11 cellular contexts compared by ENCODE assay signal in the genomic region with DNA sequence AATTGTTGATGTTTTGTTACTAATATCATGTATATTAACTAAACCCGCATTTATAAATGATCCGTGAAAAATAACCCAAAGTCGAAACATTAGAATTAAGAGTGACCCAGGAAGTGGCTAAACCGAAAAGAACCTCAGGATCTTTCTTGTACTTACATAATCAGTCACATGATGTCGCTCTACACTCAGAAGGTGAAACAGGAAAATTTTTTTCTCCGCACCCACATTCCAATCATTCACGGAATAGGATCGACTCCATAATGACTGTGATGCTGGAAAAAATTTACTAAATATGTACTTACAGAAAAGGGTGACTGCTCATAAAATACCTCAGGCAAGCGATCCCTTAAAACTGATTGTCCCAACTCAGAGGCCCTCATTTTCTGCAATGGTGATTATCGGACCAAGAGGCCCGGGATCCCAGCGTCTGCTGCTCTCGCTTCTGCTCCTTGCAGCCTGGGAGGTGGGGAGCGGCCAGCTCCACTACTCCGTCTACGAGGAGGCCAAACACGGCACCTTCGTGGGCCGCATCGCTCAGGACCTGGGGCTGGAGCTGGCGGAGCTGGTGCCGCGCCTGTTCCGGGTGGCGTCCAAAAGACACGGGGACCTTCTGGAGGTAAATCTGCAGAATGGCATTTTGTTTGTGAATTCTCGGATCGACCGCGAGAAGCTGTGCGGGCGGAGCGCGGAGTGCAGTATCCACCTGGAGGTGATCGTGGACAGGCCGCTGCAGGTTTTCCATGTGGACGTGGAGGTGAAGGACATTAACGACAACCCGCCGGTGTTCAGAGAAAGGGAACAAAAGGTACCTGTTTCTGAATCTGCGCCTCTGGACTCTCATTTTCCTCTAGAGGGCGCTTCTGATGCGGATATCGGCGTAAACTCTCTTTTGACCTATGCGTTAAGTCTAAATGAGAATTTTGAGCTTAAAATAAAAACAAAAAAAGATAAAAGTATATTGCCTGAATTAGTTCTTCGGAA. TPM values are rescaled to one million over a fixed set of nuclear protein-coding genes. Genes with fewer than 3 reads are reported as not detected.
A peak's percentile ranks its signal among the peaks of the same experiment; 100 is the strongest.
DNase-seq lines count a peak whose midpoint lies in the region; ATAC-seq and TF ChIP-seq lines count a peak whose summit lies in the region.
"Had no signal": no experiment of that assay in that cellular context is flagged by ENCODE, and none has a peak within 500 bp of the region (broad histone marks: within the 10 kb centered on the region; RNA-seq: fewer than 3 reads in every experiment).

A gene with protein sequence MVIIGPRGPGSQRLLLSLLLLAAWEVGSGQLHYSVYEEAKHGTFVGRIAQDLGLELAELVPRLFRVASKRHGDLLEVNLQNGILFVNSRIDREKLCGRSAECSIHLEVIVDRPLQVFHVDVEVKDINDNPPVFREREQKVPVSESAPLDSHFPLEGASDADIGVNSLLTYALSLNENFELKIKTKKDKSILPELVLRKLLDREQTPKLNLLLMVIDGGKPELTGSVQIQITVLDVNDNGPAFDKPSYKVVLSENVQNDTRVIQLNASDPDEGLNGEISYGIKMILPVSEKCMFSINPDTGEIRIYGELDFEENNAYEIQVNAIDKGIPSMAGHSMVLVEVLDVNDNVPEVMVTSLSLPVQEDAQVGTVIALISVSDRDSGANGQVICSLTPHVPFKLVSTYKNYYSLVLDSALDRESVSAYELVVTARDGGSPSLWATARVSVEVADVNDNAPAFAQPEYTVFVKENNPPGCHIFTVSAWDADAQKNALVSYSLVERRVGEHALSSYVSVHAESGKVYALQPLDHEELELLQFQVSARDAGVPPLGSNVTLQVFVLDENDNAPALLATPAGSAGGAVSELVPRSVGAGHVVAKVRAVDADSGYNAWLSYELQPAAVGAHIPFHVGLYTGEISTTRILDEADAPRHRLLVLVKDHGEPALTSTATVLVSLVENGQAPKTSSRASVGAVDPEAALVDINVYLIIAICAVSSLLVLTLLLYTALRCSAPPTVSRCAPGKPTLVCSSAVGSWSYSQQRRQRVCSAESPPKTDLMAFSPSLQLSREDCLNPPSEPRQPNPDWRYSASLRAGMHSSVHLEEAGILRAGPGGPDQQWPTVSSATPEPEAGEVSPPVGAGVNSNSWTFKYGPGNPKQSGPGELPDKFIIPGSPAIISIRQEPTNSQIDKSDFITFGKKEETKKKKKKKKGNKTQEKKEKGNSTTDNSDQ (plus strand): TSS at position 224 of the 981 bp plus-strand sequence. CDS start 165 bp downstream, at position 389.

- POLR2A ChIA-PET in A673 (lab: Charles Lee; ENCODE audit: low non-redundant PET): no interaction called here

- no TSS peak for BruUV-seq in A673 (replicated peaks; lab: Mats Ljungman, UMichigan)

- ATAC-seq in GM18519 (IDR thresholded peaks at IDR 0.05; ENCODE audit: low FRiP score, unreplicated experiment) (no peak), HG02798 (IDR thresholded peaks at IDR 0.05; ENCODE audit: poor library complexity, unreplicated experiment) (no peak)

- H3K27ac ChIP-seq in A673 (ENCODE audit: low read depth, low read length, poor library complexity, severe bottlenecking) (peak within 1 kb of the TSS; percentile 54), sigmoid colon (peak within 1 kb of the TSS in 1 of 4 donors; percentile 36), right atrium auricular region (no peak within 1 kb of the TSS)
- H3K27ac ChIP-seq: BLaER1 had no signal

- TF ChIP-seq CTCF in A673 (conservative IDR thresholded peaks at IDR 0.05; ENCODE audit: low read depth, low read length) (peak; percentile 72), LNCaP clone FGC (IDR thresholded peaks at IDR 0.05; ENCODE audit: control insufficient read depth, extremely low read depth, insufficient read depth) (peak; percentile 20; the same call in 1 of the 2 replicates), sigmoid colon (IDR thresholded peaks at IDR 0.05) (no peak), right atrium auricular region (IDR thresholded peaks at IDR 0.05) (no peak)

- WGBS in sigmoid colon, 2 donors: 24 to 53% methylated on average over 47 of the region's 47 CpGs

- H3K27me3 ChIP-seq in A673 (replicated peaks; ENCODE audit: insufficient read depth, low read depth, low read length, poor library complexity): no peaks in the 10 kb centered on the region
- H3K27me3 ChIP-seq in sigmoid colon: peaks cover 0 to 83% (median 4%) of the 10 kb centered on the region in 3 donors
- no peaks in the 10 kb centered on the region for H3K27me3 ChIP-seq in right atrium auricular region
- H3K27me3 ChIP-seq: BLaER1 had no signal

- CTCF ChIA-PET in A673 (lab: Charles Lee): interaction anchor here (0.6 to 2.1 kb wide), 7 partner anchors 19 to 490 kb away, joined by 3 to 27 read pairs (median 4); partner anchors contain the start of genes PCDHA10, PCDHA5 and PCDHAC1

- H3K9me3 ChIP-seq in A673 (ENCODE audit: low read depth, low read length, poor library complexity, severe bottlenecking) (no peaks in the 10 kb centered on the region), sigmoid colon (peaks cover 16 to 30% (median 20%) of the 10 kb centered on the region in 4 donors), right atrium auricular region (peaks cover 0 to 34% of the 10 kb centered on the region in 2 donors)

- peaks cover 17% of the 10 kb centered on the region for H3K4me1 ChIP-seq in A673 (ENCODE audit: insufficient read depth, low read length, poor library complexity, severe bottlenecking)
- H3K4me1 ChIP-seq in sigmoid colon: no peaks in the 10 kb centered on the region
- no peaks in the 10 kb centered on the region for H3K4me1 ChIP-seq in right atrium auricular region
- H3K4me1 ChIP-seq: BLaER1 had no signal

- no peak for TF ChIP-seq EP300 in sigmoid colon (IDR thresholded peaks at IDR 0.05)

- H3K4me3 ChIP-seq in A673 (ENCODE audit: low read depth, low read length, poor library complexity, severe bottlenecking) (peak within 1 kb of the TSS; percentile 56), LNCaP clone FGC (ENCODE audit: low read depth, low read length) (no peak within 1 kb of the TSS), sigmoid colon (no peak within 1 kb of the TSS), right atrium auricular region (peak within 1 kb of the TSS in 1 of 2 donors; percentile 7)
- H3K4me3 ChIP-seq: BLaER1 had no signal

- intact Hi-C loops in A673 (cut with micrococcal nuclease; ENCODE audit: unreplicated experiment): loop anchor here (2.0 kb wide), 1 partner anchor 165 kb away; no protein-coding TSS in a partner anchor
- intact Hi-C loops in sigmoid colon (cut with DNase I): no loop called here

- TF ChIP-seq POLR2A in sigmoid colon (IDR thresholded peaks at IDR 0.05): no peak

- DNase-seq in A673 (ENCODE audit: low spot score) (peak; percentile 81), LNCaP clone FGC (ENCODE audit: low read depth) (no peak), ecto neural progenitor cell (ENCODE audit: low spot score) (peak; percentile 61), midbrain (lab: John Stamatoyannopoulos, UW) (peak; percentile 3), sigmoid colon (no peak), right atrium auricular region (ENCODE audit: low spot score) (no peak)
- DNase-seq: activated CD4-positive, alpha-beta T cell treated with anti-CD3 and anti-CD28 coated beads for 48 hours; NCI-H1694 treated with DMSO at 0.1 percent for 48 hours had no signal

- H3K36me3 ChIP-seq in A673 (ENCODE audit: insufficient read depth, low read length, poor library complexity, severe bottlenecking) (no peaks in the 10 kb centered on the region), sigmoid colon (no peaks in the 10 kb centered on the region), right atrium auricular region (no peaks in the 10 kb centered on the region)
- H3K36me3 ChIP-seq: BLaER1 had no signal

RNA-seq across cellular contexts. Expression of the gene that starts here (rescaled TPM):
- total RNA-seq in A673 (2021): 10.5 and 10.7 TPM in 2 replicates
- total RNA-seq in sigmoid colon: under 1 TPM in 3 of 4 donors, not detected in 1; 0.49 to 0.71 (median 0.54) TPM
- polyA plus RNA-seq in sigmoid colon: under 1 TPM in 1 of 3 donors, not detected in 2; 0.06 TPM
- under 1 TPM; 0.59 to 0.67 TPM for total RNA-seq in right atrium auricular region

Comparison
In these comparisons a context has a peak if more than half of its experiments do, and no peak if none do; other contexts are left out.
1. DNase-seq: peak in A673 (single experiment), ecto neural progenitor cell (single experiment) and midbrain (single experiment); none in LNCaP clone FGC (single experiment), sigmoid colon (single experiment) and right atrium auricular region (single experiment).
2. CTCF ChIP-seq: peak in A673 (single experiment) and LNCaP clone FGC (single experiment); none in sigmoid colon (0 of 4) and right atrium auricular region (0 of 2).